In genomic region chr19:46600393-46601317, GRCh38 we compare ENCODE assay signal across 8 cellular contexts. TPM values are rescaled to one million over a fixed set of nuclear protein-coding genes. Genes with fewer than 3 reads are reported as not detected.
DNase-seq lines count a peak whose midpoint lies in the region; ATAC-seq and TF ChIP-seq lines count a peak whose summit lies in the region.

No MANE protein-coding gene starts in this region.

- no peaks in the 10 kb centered on the region; the same call in 1 of the 2 replicates for H3K36me3 ChIP-seq in GM23338 (ENCODE audit: insufficient read depth)

- TF ChIP-seq CTCF in GM23338 (conservative IDR thresholded peaks at IDR 0.05; ENCODE audit: low read depth in 2 of 2): no peak
- no peak for TF ChIP-seq CTCF in fibroblast of the aortic adventitia (IDR thresholded peaks at IDR 0.05; ENCODE audit: insufficient read depth, low read length)

- H3K4me2 ChIP-seq in GM23338: peak overlapping the region; percentile 60

- H4K20me1 ChIP-seq in GM23338 (replicated peaks; ENCODE audit: insufficient read depth): peaks cover 21% of the 10 kb centered on the region

- H3K4me1 Mint-ChIP-seq in GM23338: peaks cover 25% of the 10 kb centered on the region
- H3K4me1 Mint-ChIP-seq in natural killer cell treated with Interleukin-12 subunit alpha and Interleukin-12 subunit beta and Interleukin-15 and Interleukin-18, amount 100 ng/mL, for 72 hours (ENCODE audit: low read depth in 2 of 2): peaks cover 26 to 30% of the 10 kb centered on the region in 2 donors

- ATAC-seq in GM23338: peak; percentile 82
- ATAC-seq in natural killer cell treated with Interleukin-12 subunit alpha and Interleukin-12 subunit beta and Interleukin-15 and Interleukin-18, amount 100 ng/mL, for 72 hours: peak; percentile 94 to 95

- peaks cover 2% of the 10 kb centered on the region; the same call in 1 of the 3 replicates for H3K9me3 Mint-ChIP-seq in GM23338
- H3K9me3 Mint-ChIP-seq in natural killer cell treated with Interleukin-12 subunit alpha and Interleukin-12 subunit beta and Interleukin-15 and Interleukin-18, amount 100 ng/mL, for 72 hours: no peaks in the 10 kb centered on the region

- peaks cover 13% of the 10 kb centered on the region for H3K27me3 Mint-ChIP-seq in GM23338 (ENCODE audit: insufficient read depth, low read depth, poor library complexity)
- H3K27me3 Mint-ChIP-seq in natural killer cell treated with Interleukin-12 subunit alpha and Interleukin-12 subunit beta and Interleukin-15 and Interleukin-18, amount 100 ng/mL, for 72 hours: no peaks in the 10 kb centered on the region

- H3K4me1 ChIP-seq in GM23338 (ENCODE audit: insufficient read depth): peaks cover 11% of the 10 kb centered on the region

- no peaks in the 10 kb centered on the region; the same call in 1 of the 3 replicates for H3K36me3 Mint-ChIP-seq in GM23338 (ENCODE audit: low read depth)
- peaks cover 10% of the 10 kb centered on the region for H3K36me3 Mint-ChIP-seq in natural killer cell treated with Interleukin-12 subunit alpha and Interleukin-12 subunit beta and Interleukin-15 and Interleukin-18, amount 100 ng/mL, for 72 hours

- H3K4me3 Mint-ChIP-seq in GM23338: peak overlapping the region; percentile 96
- H3K4me3 Mint-ChIP-seq in natural killer cell treated with Interleukin-12 subunit alpha and Interleukin-12 subunit beta and Interleukin-15 and Interleukin-18, amount 100 ng/mL, for 72 hours: peak overlapping the region; percentile 94

- H3K27ac ChIP-seq in GM23338 (ENCODE audit: low read depth): peak overlapping the region; percentile 94

- H3K9me2 ChIP-seq in GM23338 (ENCODE audit: insufficient read depth): no peaks in the 10 kb centered on the region

- H3F3A ChIP-seq in GM23338 (replicated peaks; ENCODE audit: low read depth): no peaks in the 10 kb centered on the region

- H2AFZ ChIP-seq in GM23338: peak overlapping the region; percentile 73

- H3K4me3 ChIP-seq in GM23338 (peak overlapping the region; percentile 100), fibroblast of the aortic adventitia (ENCODE audit: low read depth, low read length) (peak overlapping the region; percentile 94)

- no peaks in the 10 kb centered on the region for H3K27me3 ChIP-seq in GM23338 (ENCODE audit: insufficient read depth)

- DNase-seq in EH (ENCODE audit: low read depth) (peak; percentile 93), GM23338 (ENCODE audit: low spot score) (peak; percentile 99), Kasumi-1 (lab: John Stamatoyannopoulos, UW) (peak; percentile 91), RKO (ENCODE audit: low spot score) (peak; percentile 95), fibroblast of the aortic adventitia (ENCODE audit: low read depth) (peak; percentile 99)
- DNase-seq in activated T-helper 9 cell treated with anti-CD3 and anti-CD28 coated beads, Interleukin-2, amount 50 U/mL, for 16 hours (ENCODE audit: low read depth): peak; percentile 95
- peak; percentile 97 for DNase-seq in natural killer cell treated with Interleukin-12 subunit alpha and Interleukin-12 subunit beta and Interleukin-15 and Interleukin-18, amount 100 ng/mL, for 72 hours (ENCODE audit: low spot score)
- DNase-seq in stimulated activated naive CD4-positive, alpha-beta T cell treated with Interleukin-2 at 50 U/mL for 16 hours (lab: John Stamatoyannopoulos, UW): peak; percentile 94

- H3K79me2 ChIP-seq in GM23338 (replicated peaks; ENCODE audit: insufficient read depth): peaks cover 39% of the 10 kb centered on the region

- H3K27ac Mint-ChIP-seq in GM23338: peak overlapping the region; percentile 100
- peak overlapping the region; percentile 99 for H3K27ac Mint-ChIP-seq in natural killer cell treated with Interleukin-12 subunit alpha and Interleukin-12 subunit beta and Interleukin-15 and Interleukin-18, amount 100 ng/mL, for 72 hours

TF ChIP-seq in GM23338, 12 proteins besides CTCF, POLR2A, EP300 and RAD21 (continues in another document):
- TF ChIP-seq POLR2AphosphoS5 (IDR thresholded peaks at IDR 0.05; ENCODE audit: low read depth) (peak; percentile 46; the same call in 1 of the 2 replicates), REST (IDR thresholded peaks at IDR 0.05; ENCODE audit: unreplicated experiment) (no peak), ZNF331 (CRISPR knock-in tag; IDR thresholded peaks at IDR 0.05; ENCODE audit: low read depth) (peak; percentile 55; the same call in 1 of the 2 replicates), EZH2phosphoT487 (IDR thresholded peaks at IDR 0.05; ENCODE audit: unreplicated experiment) (no peak), STAT1 (IDR thresholded peaks at IDR 0.05; ENCODE audit: unreplicated experiment) (no peak), ETS1 (IDR thresholded peaks at IDR 0.05) (no peak), NANOG (IDR thresholded peaks at IDR 0.05; ENCODE audit: borderline replicate concordance) (no peak), ZNF114 (CRISPR knock-in tag; IDR thresholded peaks at IDR 0.05) (peak; percentile 99), CREB1 (CRISPR knock-in tag; IDR thresholded peaks at IDR 0.05; ENCODE audit: low read depth) (peak; percentile 96)

RNA-seq across cellular contexts. Expression of gene CALM3, which starts 0.5 kb away (rescaled TPM):
- 193 and 215 TPM in 2 replicates for total RNA-seq in GM23338 (2014; rRNA removed; shearing (Covaris generic))
- polyA plus RNA-seq in GM23338 (2016; fragmentation: Nextera tagmentation; extraction: Ambion mirVana): 143 and 148 TPM in 2 replicates
- total RNA-seq in fibroblast of the aortic adventitia (ENCODE audit: low replicate concordance): 112 and 210 TPM in 2 replicates
- 100 to 1,000 TPM; 305 to 309 TPM for total RNA-seq in natural killer cell treated with Interleukin-12 subunit alpha and Interleukin-12 subunit beta and Interleukin-15 and Interleukin-18, amount 100 ng/mL, for 72 hours

RNA-seq across cellular contexts. Expression of gene PTGIR, which starts 24.2 kb away (rescaled TPM):
- not detected in 2 replicates for total RNA-seq in GM23338 (2014; rRNA removed; shearing (Covaris generic))
- not detected in 2 replicates for polyA plus RNA-seq in GM23338 (2016; fragmentation: Nextera tagmentation; extraction: Ambion mirVana)
- 11.4 and 23.2 TPM in 2 replicates for total RNA-seq in fibroblast of the aortic adventitia (ENCODE audit: low replicate concordance)
- 1 to 10 TPM in 1 of 2 donors, under 1 TPM in 1; 0.31 to 1.7 TPM for total RNA-seq in natural killer cell treated with Interleukin-12 subunit alpha and Interleukin-12 subunit beta and Interleukin-15 and Interleukin-18, amount 100 ng/mL, for 72 hours

RNA-seq across cellular contexts. Expression of gene GNG8, which starts 35.3 kb away (rescaled TPM):
- total RNA-seq in GM23338 (2014; rRNA removed; shearing (Covaris generic)): not detected in 2 replicates
- 5.7 and 5.9 TPM in 2 replicates for polyA plus RNA-seq in GM23338 (2016; fragmentation: Nextera tagmentation; extraction: Ambion mirVana)
- not detected in 2 replicates for total RNA-seq in fibroblast of the aortic adventitia (ENCODE audit: low replicate concordance)
- 1 to 10 TPM in 1 of 2 donors, not detected in 1; 3.0 TPM for total RNA-seq in natural killer cell treated with Interleukin-12 subunit alpha and Interleukin-12 subunit beta and Interleukin-15 and Interleukin-18, amount 100 ng/mL, for 72 hours

Comparison
In these comparisons a context has a peak if more than half of its experiments do, and no peak if none do; other contexts are left out.
1. Peak in every context shown above with its lines: DNase-seq, ATAC-seq, H3K4me3 ChIP-seq and H3K27ac ChIP-seq.